12 cellular contexts compared by ENCODE assay signal in the genomic region with DNA sequence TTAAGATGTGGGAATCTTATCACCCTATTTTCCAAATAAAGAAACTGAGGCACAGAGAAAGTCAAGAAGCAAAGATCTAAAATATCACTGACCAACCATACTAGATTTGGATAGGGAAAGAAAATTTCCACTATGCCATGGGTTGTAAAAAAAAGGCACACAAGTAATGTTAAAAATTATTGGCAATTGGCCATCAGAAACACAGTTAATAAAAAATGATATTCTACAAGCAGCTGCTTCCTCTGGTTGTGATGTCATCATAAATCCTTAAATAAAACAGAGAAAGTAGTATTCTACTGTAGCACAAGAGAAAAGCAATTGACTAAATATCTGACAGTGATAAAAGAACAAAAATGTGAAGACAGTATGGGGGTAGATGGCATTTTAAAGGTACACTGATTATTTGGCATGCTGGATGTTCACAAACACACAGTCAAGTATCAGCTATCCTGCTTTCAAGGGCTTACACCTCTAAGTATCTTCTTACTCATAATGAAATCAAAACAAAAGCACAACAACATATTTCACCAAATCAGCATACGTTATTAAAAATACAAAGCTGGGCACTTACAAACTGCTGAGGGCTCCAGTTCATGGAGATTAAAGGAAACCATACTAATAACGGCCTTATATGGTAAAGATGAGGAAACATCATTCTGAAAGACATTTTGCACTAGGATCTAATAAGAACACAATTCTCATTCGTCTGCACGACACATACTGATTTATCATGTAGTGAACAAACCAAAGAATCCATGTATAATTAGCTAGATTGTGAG. TPM values are rescaled to one million over a fixed set of nuclear protein-coding genes. Genes with fewer than 3 reads are reported as not detected.
DNase-seq lines count a peak whose midpoint lies in the region; ATAC-seq, FAIRE-seq and TF ChIP-seq lines count a peak whose summit lies in the region.
"Had no signal": no experiment of that assay in that cellular context is flagged by ENCODE, and none has a peak within 500 bp of the region (broad histone marks: within the 10 kb centered on the region; RNA-seq: fewer than 3 reads in every experiment).

No MANE protein-coding gene starts in this region.

- H3K27me3 ChIP-seq in GM12878 (replicated peaks in 1 of 2; ENCODE audit: control insufficient read depth in 2 of 2, insufficient read depth in 2 of 2, low read length in 1 of 2) (no peaks in the 10 kb centered on the region), lower lobe of right lung (ENCODE audit: low read depth) (no peaks in the 10 kb centered on the region), thyroid gland (no peaks in the 10 kb centered on the region)

- no peaks in the 10 kb centered on the region for H4K20me1 ChIP-seq in GM12878 (ENCODE audit: control insufficient read depth, insufficient read depth)

- H2AFZ ChIP-seq in GM12878 (ENCODE audit: control insufficient read depth, low read depth, low read length) = no peak overlapping the region

- TF ChIP-seq CTCF in GM12878 (IDR thresholded peaks at IDR 0.05 in 2 of 3, conservative IDR thresholded peaks at IDR 0.05 in 1 of 3; ENCODE audit: control insufficient read depth in 2 of 3, extremely low read depth in 1 of 3, insufficient read depth in 1 of 3, low read depth in 3 of 3, low read length in 3 of 3) (no peak), lower lobe of right lung (IDR thresholded peaks at IDR 0.05) (no peak), thyroid gland (IDR thresholded peaks at IDR 0.05) (no peak)

- peak; percentile 43 for ATAC-seq in GM12878
- no peak for ATAC-seq in lower lobe of right lung
- ATAC-seq in GM21423 (IDR thresholded peaks at IDR 0.05; ENCODE audit: unreplicated experiment) = no peak

- no peak for TF ChIP-seq EP300 in GM12878 (IDR thresholded peaks at IDR 0.05; ENCODE audit: borderline replicate concordance in 1 of 2, control insufficient read depth in 1 of 2, low read depth in 2 of 2, low read length in 2 of 2)

- RAD21 ChIA-PET in GM12878 (lab: Charles Lee; ENCODE audit: unreplicated experiment) = interaction anchor here (1.0 to 2.6 kb wide), 13 partner anchors 16 to 165 kb away, joined by 3 to 23 read pairs (median 5); partner anchors contain the start of gene CORO1C

- in situ Hi-C loops in GM12878 (cut with MboI) = no loop called here

- WGBS in GM12878 (ENCODE audit: insufficient coverage, insufficient replicate concordance, low lambda C conversion rate, missing lambda C conversion rate) = 49% methylated on average over 4 of the region's 4 CpGs
- 67 to 74% methylated on average over 4 of the region's 4 CpGs for WGBS in thyroid gland, 2 donors

- H3K27ac ChIP-seq in GM12878 (ENCODE audit: control insufficient read depth, insufficient read depth) (peak overlapping the region; percentile 57), lower lobe of right lung (peak overlapping the region; percentile 50), thyroid gland (peak overlapping the region; percentile 46 to 60 (median 52))

- no peaks in the 10 kb centered on the region for H3K27me3 Mint-ChIP-seq in activated naive CD4-positive, alpha-beta T cell treated with anti-CD3 and anti-CD28 coated beads, Interleukin-2, amount 10 ng/mL, durations not matched to agents 7 days and 5 days
- H3K27me3 Mint-ChIP-seq: activated B cell treated with CpG ODN at 0.5 μM for 24 hours had no signal

- peak; percentile 35 for FAIRE-seq in GM12878 (lab: Jason Lieb, UNC)
- FAIRE-seq: A204.1 had no signal

- no TSS peak for BruUV-seq in GM12878 (replicated peaks; lab: Mats Ljungman, UMichigan)

- H3K4me3 Mint-ChIP-seq in activated naive CD4-positive, alpha-beta T cell treated with anti-CD3 and anti-CD28 coated beads, Interleukin-2, amount 10 ng/mL, durations not matched to agents 7 days and 5 days = no peak overlapping the region
- H3K4me3 Mint-ChIP-seq: activated B cell treated with CpG ODN at 0.5 μM for 24 hours had no signal

- CTCF ChIA-PET in GM12878 (lab: Yijun Ruan, JAX) = interaction anchor here (0.6 to 4.5 kb wide), 20 partner anchors 10 to 264 kb away, joined by 3 to 48 read pairs (median 4); no protein-coding TSS in a partner anchor
- CTCF ChIA-PET in activated naive CD4-positive, alpha-beta T cell treated with anti-CD3 and anti-CD28 coated beads, Interleukin-2, amount 10 ng/mL, durations not matched to agents 7 days and 5 days (lab: Charles Lee) = interaction anchor here (1.2 to 7.7 kb wide), 3 partner anchors 10 to 43 kb away, joined by 4 to 59 read pairs (median 5); no protein-coding TSS in a partner anchor

- H3K4me1 Mint-ChIP-seq in activated naive CD4-positive, alpha-beta T cell treated with anti-CD3 and anti-CD28 coated beads, Interleukin-2, amount 10 ng/mL, durations not matched to agents 7 days and 5 days = peaks cover 38% of the 10 kb centered on the region

- H3K4me2 ChIP-seq in GM12878 (ENCODE audit: control insufficient read depth, insufficient read depth) = peak overlapping the region; percentile 29

- DNase-seq in NCI-H2171 treated with DMSO at 0.1 percent for 48 hours (lab: John Stamatoyannopoulos, UW) = peak; percentile 58
- DNase-seq in NCI-H2171 (lab: John Stamatoyannopoulos, UW) = no peak
- DNase-seq in GM12878 (ENCODE audit: low read depth, low spot score) = no peak
- no peak for DNase-seq in lower lobe of right lung
- no peak for DNase-seq in thyroid gland
- DNase-seq in activated naive CD4-positive, alpha-beta T cell treated with anti-CD3 and anti-CD28 coated beads, Interleukin-2, amount 10 ng/mL, durations not matched to agents 7 days and 5 days = no peak
- no peak for DNase-seq in AML-193 (lab: John Stamatoyannopoulos, UW)
- DNase-seq: activated B cell treated with CpG ODN at 0.5 μM for 24 hours, activated gamma-delta T cell treated with Interleukin-2 at 50 U/mL for 16 hours, NCI-H1092 treated with DMSO at 0.1 percent for 48 hours had no signal

- no peak for TF ChIP-seq RAD21 in GM12878 (IDR thresholded peaks at IDR 0.05; ENCODE audit: insufficient read depth, low read depth, low read length)

- H3K9me3 ChIP-seq in GM12878 (replicated peaks; ENCODE audit: control insufficient read depth, insufficient read depth, low read length) (no peaks in the 10 kb centered on the region), lower lobe of right lung (no peaks in the 10 kb centered on the region), thyroid gland (no peaks in the 10 kb centered on the region)

- H3K4me3 ChIP-seq in GM12878 = no peak overlapping the region
- no peak overlapping the region for H3K4me3 ChIP-seq in lower lobe of right lung
- H3K4me3 ChIP-seq in thyroid gland (replicated peaks in 1 of 3) = no peak overlapping the region

- peaks cover 93% of the 10 kb centered on the region for H3K79me2 ChIP-seq in GM12878 (ENCODE audit: control insufficient read depth, insufficient read depth, low read length)

- H3K36me3 ChIP-seq in GM12878 (ENCODE audit: control insufficient read depth in 2 of 2, insufficient read depth in 2 of 2, low read length in 1 of 2) (peaks cover 0 to 9% of the 10 kb centered on the region in 2 experiments; a peak in 3 of 4 replicates), lower lobe of right lung (no peaks in the 10 kb centered on the region), thyroid gland (no peaks in the 10 kb centered on the region)

- peak overlapping the region; percentile 4; the same call in 1 of the 2 replicates for H3K9ac ChIP-seq in GM12878 (ENCODE audit: control insufficient read depth, insufficient read depth, low read length)

- intact Hi-C loops in GM12878 (cut with micrococcal nuclease; ENCODE audit: unreplicated experiment) = no loop called here
- intact Hi-C loops in lower lobe of right lung (cut with DNase I) = no loop called here
- intact Hi-C loops in thyroid gland (cut with DNase I) = no loop called here

- H3K4me1 ChIP-seq in GM12878 (ENCODE audit: control insufficient read depth, insufficient read depth, low read length) (peaks cover 42% of the 10 kb centered on the region), lower lobe of right lung (peaks cover 60% of the 10 kb centered on the region), thyroid gland (peaks cover 15 to 40% of the 10 kb centered on the region in 2 donors)

- no peaks in the 10 kb centered on the region for H3K36me3 Mint-ChIP-seq in activated naive CD4-positive, alpha-beta T cell treated with anti-CD3 and anti-CD28 coated beads, Interleukin-2, amount 10 ng/mL, durations not matched to agents 7 days and 5 days

- SMC1A ChIA-PET in GM12878 (lab: Charles Lee; ENCODE audit: uncharacterized antibody, unreplicated experiment) = interaction anchor here (0.8 to 10.4 kb wide), 30 partner anchors 10 to 165 kb away, joined by 3 to 215 read pairs (median 4); no protein-coding TSS in a partner anchor

- POLR2A ChIA-PET in GM12878 (lab: Charles Lee) = interaction anchor here (0.6 to 2.5 kb wide), 13 partner anchors 9 to 1308 kb away, joined by 3 to 19 read pairs (median 4); no protein-coding TSS in a partner anchor

- H3K27ac Mint-ChIP-seq in activated naive CD4-positive, alpha-beta T cell treated with anti-CD3 and anti-CD28 coated beads, Interleukin-2, amount 10 ng/mL, durations not matched to agents 7 days and 5 days = no peak overlapping the region
- H3K27ac Mint-ChIP-seq: activated B cell treated with CpG ODN at 0.5 μM for 24 hours had no signal

- TF ChIP-seq POLR2A in GM12878 (IDR thresholded peaks at IDR 0.05; ENCODE audit: low read depth, low read length) (no peak), thyroid gland (IDR thresholded peaks at IDR 0.05) (no peak)

- H3K9me3 Mint-ChIP-seq in activated naive CD4-positive, alpha-beta T cell treated with anti-CD3 and anti-CD28 coated beads, Interleukin-2, amount 10 ng/mL, durations not matched to agents 7 days and 5 days = no peaks in the 10 kb centered on the region
- H3K9me3 Mint-ChIP-seq: activated B cell treated with CpG ODN at 0.5 μM for 24 hours had no signal

RNA-seq across cellular contexts. Expression of gene CORO1C, which starts 45.7 kb away (rescaled TPM):
- total RNA-seq in GM12878 (2013; cell fraction: nucleolus; rRNA removed) = 234 and 248 TPM in 2 replicates
- total RNA-seq in GM12878 (2014; rRNA removed) = 91.3 and 94.1 TPM in 2 replicates
- 158 and 164 TPM in 2 replicates for total RNA-seq in GM12878 (2014; rRNA removed; fragmentation: Illumina TruSeq; extraction: Trizol)
- total RNA-seq in GM12878 (2021) = 208 and 212 TPM in 2 replicates
- 59.8 TPM for polyA plus RNA-seq in GM12878 (2011; ENCODE audit: low read depth)
- polyA plus RNA-seq in GM12878 (2011; rRNA removed) = 204 and 254 TPM in 2 replicates
- polyA plus RNA-seq in GM12878 (2011; cell fraction: cytosol; rRNA removed) = 168 and 182 TPM in 2 replicates
- 142 and 153 TPM in 2 replicates for polyA plus RNA-seq in GM12878 (2011; cell fraction: nucleus; rRNA removed)
- polyA plus RNA-seq in GM12878 (2012) = 76.4 and 96.1 TPM in 2 replicates
- 145 and 221 TPM in 2 replicates for polyA plus RNA-seq in GM12878 (2014; fragmentation: Illumina TruSeq; extraction: Trizol)
- polyA plus RNA-seq in GM12878 (2014; fragmentation: Nextera tagmentation; extraction: Ambion mirVana) = 10 to 100 TPM; 52.7 to 52.9 TPM
- polyA plus RNA-seq in GM12878 (2014; rRNA removed) = 152 and 178 TPM in 2 replicates
- 100 to 1,000 TPM; 202 to 203 TPM for polyA plus RNA-seq in GM12878 (2016; fragmentation: Nextera tagmentation; extraction: Ambion mirVana)
- polyA minus RNA-seq in GM12878 (2011; rRNA and poly(A)+ RNA removed) = 514 and 669 TPM in 2 replicates
- polyA minus RNA-seq in GM12878 (2011; cell fraction: cytosol; rRNA and poly(A)+ RNA removed) = 86.2 and 126 TPM in 2 replicates
- polyA minus RNA-seq in GM12878 (2011; cell fraction: nucleus; rRNA and poly(A)+ RNA removed) = 89.3 and 119 TPM in 2 replicates
- total RNA-seq in lower lobe of right lung = 307 TPM
- total RNA-seq in thyroid gland = 10 to 100 TPM; 22.0 to 63.6 (median 30.1) TPM

RNA-seq across cellular contexts. Expression of gene SELPLG, which starts 52.0 kb away (rescaled TPM):
- total RNA-seq in GM12878 (2013; cell fraction: nucleolus; rRNA removed) = 102 and 112 TPM in 2 replicates
- total RNA-seq in GM12878 (2014; rRNA removed) (31.4 and 31.5 TPM in 2 replicates), GM12878 (2014; rRNA removed; fragmentation: Illumina TruSeq; extraction: Trizol) (15.2 and 17.0 TPM in 2 replicates), GM12878 (2021) (20.7 and 21.0 TPM in 2 replicates), lower lobe of right lung (59.9 TPM), thyroid gland (1 to 10 TPM; 2.1 to 6.0 (median 2.8) TPM)
- 24.8 TPM for polyA plus RNA-seq in GM12878 (2011; ENCODE audit: low read depth)
- polyA plus RNA-seq in GM12878 (2011; rRNA removed) (10.6 and 24.1 TPM in 2 replicates), GM12878 (2014; fragmentation: Illumina TruSeq; extraction: Trizol) (8.7 and 25.8 TPM in 2 replicates), GM12878 (2014; fragmentation: Nextera tagmentation; extraction: Ambion mirVana) (1 to 10 TPM; 3.2 to 5.3 TPM), GM12878 (2014; rRNA removed) (32.3 and 33.3 TPM in 2 replicates), GM12878 (2016; fragmentation: Nextera tagmentation; extraction: Ambion mirVana) (10 to 100 TPM; 23.6 to 29.5 TPM)
- polyA plus RNA-seq in GM12878 (2011; cell fraction: cytosol; rRNA removed) = 39.6 and 46.7 TPM in 2 replicates
- polyA plus RNA-seq in GM12878 (2011; cell fraction: nucleus; rRNA removed) = 17.9 and 23.7 TPM in 2 replicates
- 44.5 and 45.4 TPM in 2 replicates for polyA plus RNA-seq in GM12878 (2012)
- polyA minus RNA-seq in GM12878 (2011; rRNA and poly(A)+ RNA removed) = 19.2 and 29.2 TPM in 2 replicates
- polyA minus RNA-seq in GM12878 (2011; cell fraction: cytosol; rRNA and poly(A)+ RNA removed) = 4.7 and 6.8 TPM in 2 replicates
- polyA minus RNA-seq in GM12878 (2011; cell fraction: nucleus; rRNA and poly(A)+ RNA removed) = 4.2 and 6.7 TPM in 2 replicates
